ENCODE assay signal across 13 cellular contexts in the genomic region with DNA sequence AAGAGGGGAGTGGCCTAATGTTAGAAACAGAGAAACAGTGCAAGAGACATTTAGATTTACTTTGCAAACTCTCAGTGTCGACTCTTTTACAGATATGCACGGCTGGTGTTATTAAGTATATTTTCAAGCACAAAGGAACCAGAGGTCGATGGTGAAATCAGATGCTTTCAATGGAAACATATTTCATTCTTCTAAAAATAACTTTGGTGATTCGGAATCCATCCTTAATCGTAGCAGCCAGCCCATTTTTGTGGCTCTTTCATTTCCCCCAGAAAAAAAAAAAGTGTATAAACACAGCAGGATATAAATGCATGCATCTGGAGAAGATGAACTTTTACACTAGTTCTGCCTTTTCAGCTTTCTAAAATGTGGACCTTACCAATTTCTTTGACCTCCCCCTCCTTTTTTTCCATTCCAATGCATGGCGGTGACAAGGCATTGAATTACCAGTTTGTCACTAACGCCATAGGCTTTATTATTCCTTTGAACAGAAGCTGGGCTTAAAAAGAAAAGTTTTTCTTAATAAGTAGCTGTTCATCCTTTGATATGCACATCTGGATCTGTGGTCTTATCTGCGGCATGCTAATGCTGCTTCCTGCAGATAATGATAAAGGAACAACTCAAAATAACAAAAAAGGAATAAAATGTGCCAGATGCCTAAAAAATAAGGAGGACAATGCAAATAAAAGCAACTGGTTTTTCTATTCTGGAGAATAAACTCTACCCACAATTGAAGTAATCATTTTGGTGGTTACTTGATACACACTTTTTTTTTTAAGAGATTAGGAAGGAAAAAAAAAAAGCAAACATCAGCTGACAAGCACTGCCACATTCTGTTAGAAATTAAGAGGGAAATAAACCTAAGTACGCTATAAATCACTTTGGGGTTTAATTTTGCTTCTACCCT.
DNase-seq lines count a peak whose midpoint lies in the region; ATAC-seq and TF ChIP-seq lines count a peak whose summit lies in the region.
"Had no signal": no experiment of that assay in that cellular context is flagged by ENCODE, and none has a peak within 500 bp of the region (broad histone marks: within the 10 kb centered on the region; RNA-seq: fewer than 3 reads in every experiment).

No MANE protein-coding gene starts in this region.

- ATAC-seq in Right ventricle myocardium inferior: no peak
- ATAC-seq: activated T-cell treated with anti-CD3 and anti-CD28 coated beads, Interleukin-2, amount 50 U/mL, for 72 hours had no signal

- H3K36me3 Mint-ChIP-seq in Caco-2 (ENCODE audit: insufficient read depth, unreplicated experiment) (peaks cover 9% of the 10 kb centered on the region), mesothelial cell of epicardium (peaks cover 1% of the 10 kb centered on the region)

- H3K4me3 ChIP-seq in Caco-2 (ENCODE audit: low read depth, low read length) (no peak overlapping the region), choroid plexus epithelial cell (ENCODE audit: low read depth, low read length) (no peak overlapping the region)

- no peaks in the 10 kb centered on the region for H3K36me3 ChIP-seq in Caco-2 (ENCODE audit: control insufficient read depth, insufficient read depth, low read length)

- no peaks in the 10 kb centered on the region for H3K9me3 ChIP-seq in Caco-2

- H3K9me3 Mint-ChIP-seq in Caco-2 (ENCODE audit: unreplicated experiment): no peaks in the 10 kb centered on the region
- peaks cover 1% of the 10 kb centered on the region for H3K9me3 Mint-ChIP-seq in mesothelial cell of epicardium

- DNase-seq in Caco-2 (peak in 1 of 2 experiments; percentile 2), OCI-M1 (lab: John Stamatoyannopoulos, UW) (peak; percentile 58), choroid plexus epithelial cell (ENCODE audit: low read depth) (peak; percentile 85), mesothelial cell of epicardium (ENCODE audit: low spot score in 2 of 2, unreplicated experiment in 2 of 2) (no peak), AML-193 (lab: John Stamatoyannopoulos, UW) (no peak), Right ventricle myocardium inferior (ENCODE audit: missing footprints) (no peak), COLO668 (lab: John Stamatoyannopoulos, UW; ENCODE audit: unreplicated experiment) (no peak), anterior cingulate cortex (lab: John Stamatoyannopoulos, UW) (no peak)
- DNase-seq: activated T-cell treated with anti-CD3 and anti-CD28 coated beads, Interleukin-2, amount 50 U/mL, for 72 hours; midbrain; NCI-H1436; stimulated activated CD4-positive, alpha-beta T cell treated with anti-CD3 and anti-CD28 coated beads, Interleukin-4, amount 100 ng/mL, for 4 hours; stimulated activated naive CD4-positive, alpha-beta T cell treated with Interleukin-2 at 50 U/mL for 16 hours had no signal

- H3K4me1 Mint-ChIP-seq in Caco-2 (ENCODE audit: low read depth, unreplicated experiment) (peaks cover 33% of the 10 kb centered on the region), mesothelial cell of epicardium (peaks cover 40% of the 10 kb centered on the region)

- intact Hi-C loops in Caco-2 (cut with micrococcal nuclease; ENCODE audit: unreplicated experiment): no loop called here
- intact Hi-C loops in Right ventricle myocardium inferior (cut with DNase I): no loop called here

- POLR2A ChIA-PET in Caco-2 (lab: Charles Lee): no interaction called here

- H3K4me3 Mint-ChIP-seq in Caco-2 (ENCODE audit: unreplicated experiment) (no peak overlapping the region), mesothelial cell of epicardium (peak overlapping the region; percentile 36)

- H3K27ac Mint-ChIP-seq in Caco-2 (ENCODE audit: unreplicated experiment) (peak overlapping the region; percentile 40), mesothelial cell of epicardium (peak overlapping the region; percentile 66)
- H3K27ac Mint-ChIP-seq: activated T-cell treated with anti-CD3 and anti-CD28 coated beads, Interleukin-2, amount 50 U/mL, for 72 hours had no signal

- TF ChIP-seq CTCF in Caco-2 (IDR thresholded peaks at IDR 0.05; ENCODE audit: insufficient read depth in 1 of 2, low read depth in 1 of 2, low read length in 1 of 2, severe bottlenecking in 1 of 2, unreplicated experiment in 1 of 2) (no peak), choroid plexus epithelial cell (conservative IDR thresholded peaks at IDR 0.05; ENCODE audit: low read depth, low read length) (no peak), mesothelial cell of epicardium (IDR thresholded peaks at IDR 0.05; ENCODE audit: unreplicated experiment) (no peak)

- CTCF ChIA-PET in Caco-2 (lab: Charles Lee): interaction anchor here (0.6 to 1.0 kb wide), 2 partner anchors 7 to 121 kb away, joined by 3 to 5 read pairs; no protein-coding TSS in a partner anchor

- no TSS peak for BruUV-seq in Caco-2 (replicated peaks; lab: Mats Ljungman, UMichigan)

- H3K27me3 Mint-ChIP-seq in Caco-2 (ENCODE audit: insufficient read depth, unreplicated experiment) (no peaks in the 10 kb centered on the region), mesothelial cell of epicardium (ENCODE audit: low read depth) (no peaks in the 10 kb centered on the region)

- H3K27me3 ChIP-seq in Caco-2 (replicated peaks; ENCODE audit: control insufficient read depth, insufficient read depth, low read length): no peaks in the 10 kb centered on the region

- peaks cover 12% of the 10 kb centered on the region; the same call in 1 of the 2 replicates for H3K4me1 ChIP-seq in Caco-2

Comparison
In these comparisons a context has a peak if more than half of its experiments do, and no peak if none do; other contexts are left out.
1. DNase-seq: peak in OCI-M1 (single experiment) and choroid plexus epithelial cell (single experiment); none in mesothelial cell of epicardium (0 of 2), AML-193 (0 of 2), Right ventricle myocardium inferior (single experiment), COLO668 (single experiment) and anterior cingulate cortex (0 of 58).